Comparison of ENCODE assay signal across 20 cellular contexts in the genomic region with DNA sequence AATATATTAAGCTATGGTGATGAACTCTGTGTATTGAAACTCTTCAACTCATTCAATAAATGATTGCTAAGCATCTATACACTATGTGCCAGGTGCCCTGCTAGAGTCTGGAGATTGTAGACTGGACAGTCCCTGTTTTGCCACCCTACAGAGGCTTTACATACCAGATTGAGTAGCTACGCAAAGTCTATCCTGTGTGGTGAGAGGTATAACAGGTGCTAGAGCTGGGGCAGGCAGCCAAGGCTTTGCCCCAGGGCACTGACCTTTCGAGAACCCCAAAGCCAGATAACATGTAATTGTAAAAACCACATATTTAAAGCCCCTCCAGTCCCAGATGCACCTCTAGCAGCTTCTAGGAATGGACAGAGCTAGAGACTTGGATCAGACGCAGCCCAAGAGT. TPM values are rescaled to one million over a fixed set of nuclear protein-coding genes. Genes with fewer than 3 reads are reported as not detected.
DNase-seq lines count a peak whose midpoint lies in the region; ATAC-seq and TF ChIP-seq lines count a peak whose summit lies in the region.
"Had no signal": no experiment of that assay in that cellular context is flagged by ENCODE, and none has a peak within 500 bp of the region (broad histone marks: within the 10 kb centered on the region; RNA-seq: fewer than 3 reads in every experiment).

No MANE protein-coding gene starts in this region.

- H3K9ac ChIP-seq in BLaER1 treated with 17β-estradiol and CSF1 and Interleukin-3, amounts not matched to agents 10 nM and 100 nM = peak overlapping the region in 6 of 11 experiments; percentile 21 to 63 (median 45); a peak in 7 of 22 replicates
- no peak overlapping the region for H3K9ac ChIP-seq in KMS-11

- intact Hi-C loops in left colon (cut with DNase I, micrococcal nuclease) = no loop called here
- intact Hi-C loops in psoas muscle (cut with DNase I) = no loop called here

- peak; percentile 70 to 82 for DNase-seq in SJCRH30
- no peak for DNase-seq in left colon
- DNase-seq in psoas muscle = no peak
- DNase-seq: 8988T; BE2C; CD4-positive, alpha-beta memory T cell; DMS153; GF-D8; NCI-H1436 treated with DMSO at 0.1 percent for 48 hours; NCI-H2029; NCI-H345; NCI-H524 treated with DMSO at 0.1 percent for 48 hours; T-helper 17 cell had no signal

- H3K36me3 ChIP-seq in BLaER1 treated with 17β-estradiol and CSF1 and Interleukin-3, amounts not matched to agents 10 nM and 100 nM = peaks cover 0 to 9% (median 0%) of the 10 kb centered on the region in 11 experiments; a peak in 3 of 22 replicates
- H3K36me3 ChIP-seq in KMS-11 (ENCODE audit: insufficient read depth) (no peaks in the 10 kb centered on the region), SJCRH30 (no peaks in the 10 kb centered on the region), psoas muscle (ENCODE audit: insufficient read depth in 1 of 2, low read depth in 1 of 2) (no peaks in the 10 kb centered on the region)
- H3K36me3 ChIP-seq: BE2C had no signal

- H4K20me1 ChIP-seq in BLaER1 treated with 17β-estradiol and CSF1 and Interleukin-3, amounts not matched to agents 10 nM and 100 nM = no peaks in the 10 kb centered on the region
- H4K20me1 ChIP-seq in KMS-11 (ENCODE audit: insufficient read depth) = no peaks in the 10 kb centered on the region

- no peak for TF ChIP-seq CTCF in KMS-11 (conservative IDR thresholded peaks at IDR 0.05; ENCODE audit: low read depth, low read length)
- no peak for TF ChIP-seq CTCF in psoas muscle (IDR thresholded peaks at IDR 0.05)

- H3K9me3 ChIP-seq in BLaER1 treated with 17β-estradiol and CSF1 and Interleukin-3, amounts not matched to agents 10 nM and 100 nM (replicated peaks in 1 of 11) = peaks cover 40 to 59% (median 49%) of the 10 kb centered on the region in 11 experiments
- H3K9me3 ChIP-seq in SJCRH30 (replicated peaks) = no peaks in the 10 kb centered on the region
- H3K9me3 ChIP-seq in psoas muscle = no peaks in the 10 kb centered on the region
- H3K9me3 ChIP-seq: BE2C had no signal

- peak overlapping the region in 10 of 11 experiments; percentile 20 to 83 (median 72); a peak in 20 of 22 replicates for H3K4me2 ChIP-seq in BLaER1 treated with 17β-estradiol and CSF1 and Interleukin-3, amounts not matched to agents 10 nM and 100 nM
- peak overlapping the region; percentile 53 for H3K4me2 ChIP-seq in KMS-11

- H3K4me3 ChIP-seq in BLaER1 treated with 17β-estradiol and CSF1 and Interleukin-3, amounts not matched to agents 10 nM and 100 nM = 0 out of 20 replicates have a peak overlapping the region, but pooled peaks of 1 of the 10 experiments have one; percentile 11
- no peak overlapping the region for H3K4me3 ChIP-seq in KMS-11 (IDR thresholded peaks at IDR 0.05; ENCODE audit: insufficient read depth, low read depth, low read length)
- H3K4me3 ChIP-seq in SJCRH30 = no peak overlapping the region
- no peak overlapping the region for H3K4me3 ChIP-seq in psoas muscle
- H3K4me3 ChIP-seq: K562 had no signal

- peak overlapping the region in 7 of 11 experiments; percentile 54 to 82 (median 72); a peak in 14 of 22 replicates for H3K27ac ChIP-seq in BLaER1 treated with 17β-estradiol and CSF1 and Interleukin-3, amounts not matched to agents 10 nM and 100 nM
- H3K27ac ChIP-seq in KMS-11 (peak overlapping the region; percentile 13; the same call in 1 of the 2 replicates), SJCRH30 (no peak overlapping the region), psoas muscle (no peak overlapping the region)

- peaks cover 5 to 57% (median 48%) of the 10 kb centered on the region in 10 experiments; a peak in 18 of 20 replicates for H3K4me1 ChIP-seq in BLaER1 treated with 17β-estradiol and CSF1 and Interleukin-3, amounts not matched to agents 10 nM and 100 nM
- H3K4me1 ChIP-seq in KMS-11 (ENCODE audit: low read depth, poor library complexity, severe bottlenecking) (peaks cover 40% of the 10 kb centered on the region), SJCRH30 (peaks cover 14% of the 10 kb centered on the region), psoas muscle (no peaks in the 10 kb centered on the region)
- H3K4me1 ChIP-seq: BE2C had no signal

- no peaks in the 10 kb centered on the region for H3K79me2 ChIP-seq in KMS-11 (ENCODE audit: insufficient read depth, low read depth)

- H2AFZ ChIP-seq in KMS-11 (ENCODE audit: low read depth) = no peak overlapping the region

- no peaks in the 10 kb centered on the region for H3K27me3 ChIP-seq in BLaER1 treated with 17β-estradiol and CSF1 and Interleukin-3, amounts not matched to agents 10 nM and 100 nM
- H3K27me3 ChIP-seq in KMS-11 (ENCODE audit: insufficient read depth, low read depth) (no peaks in the 10 kb centered on the region), SJCRH30 (no peaks in the 10 kb centered on the region), psoas muscle (ENCODE audit: insufficient read depth in 3 of 3, low read length in 2 of 3) (no peaks in the 10 kb centered on the region)
- H3K27me3 ChIP-seq: BE2C had no signal

- ATAC-seq in GM18909 (IDR thresholded peaks at IDR 0.05; ENCODE audit: poor library complexity, unreplicated experiment) (peak; percentile 45), HG03571 (IDR thresholded peaks at IDR 0.05; ENCODE audit: unreplicated experiment) (no peak), left colon (no peak), HG03439 (IDR thresholded peaks at IDR 0.05; ENCODE audit: unreplicated experiment) (no peak), psoas muscle (no peak)
- ATAC-seq: K562, Panc1, T-helper 17 cell had no signal

- WGBS in psoas muscle, 3 donors = 78 to 85% (median 82%) methylated on average over 3 of the region's 3 CpGs

RNA-seq across cellular contexts. Expression of a gene that starts 52.8 kb away (rescaled TPM):
- 4.1 and 4.3 TPM in 2 replicates for total RNA-seq in SJCRH30 (2014; rRNA removed; shearing (Covaris generic))
- 1 to 10 TPM; 7.6 to 7.9 TPM for total RNA-seq in left colon
- total RNA-seq in psoas muscle = 1 to 10 TPM; 1.8 to 4.3 (median 3.1) TPM
- 1 to 10 TPM in 1 of 3 donors, under 1 TPM in 2; 0.65 to 1.2 (median 0.92) TPM for polyA plus RNA-seq in psoas muscle
- polyA plus RNA-seq: CD4-positive, alpha-beta memory T cell had no signal

Comparison
In these comparisons a context has a peak if more than half of its experiments do, and no peak if none do; other contexts are left out.
1. H3K27ac ChIP-seq: peak in BLaER1 treated with 17β-estradiol and CSF1 and Interleukin-3, amounts not matched to agents 10 nM and 100 nM (7 of 11) and KMS-11 (single experiment); none in SJCRH30 (single experiment) and psoas muscle (single experiment).
2. DNase-seq: peak in SJCRH30 (2 of 2); none in left colon (0 of 2) and psoas muscle (0 of 2).